ENCODE assay signal across 8 cellular contexts in genomic region chr22:49917997-49918910, GRCh38. TPM values are rescaled to one million over a fixed set of nuclear protein-coding genes. Genes with fewer than 3 reads are reported as not detected.
DNase-seq lines count a peak whose midpoint lies in the region; ATAC-seq and TF ChIP-seq lines count a peak whose summit lies in the region.

Gene ALG12, minus strand, starts transcription at chr22:49918438. Its CDS starts 4,673 bp downstream, at chr22:49913765.
Gene CRELD2, plus strand, starts transcription at chr22:49918634. Its CDS starts 136 bp downstream, at chr22:49918770.

- H3K27me3 Mint-ChIP-seq in natural killer cell treated with Interleukin-12 subunit alpha and Interleukin-12 subunit beta and Interleukin-15 and Interleukin-18, amount 100 ng/mL, for 72 hours = no peaks in the 10 kb centered on the region

- ATAC-seq in natural killer cell treated with Interleukin-12 subunit alpha and Interleukin-12 subunit beta and Interleukin-15 and Interleukin-18, amount 100 ng/mL, for 72 hours = peak; percentile 98

- peak; percentile 75 for TF ChIP-seq POLR2A in Raji (IDR thresholded peaks at IDR 0.05; ENCODE audit: insufficient read depth, low read depth, low read length)

- no peaks in the 10 kb centered on the region for H3K9me3 Mint-ChIP-seq in natural killer cell treated with Interleukin-12 subunit alpha and Interleukin-12 subunit beta and Interleukin-15 and Interleukin-18, amount 100 ng/mL, for 72 hours

- H3K36me3 Mint-ChIP-seq in natural killer cell treated with Interleukin-12 subunit alpha and Interleukin-12 subunit beta and Interleukin-15 and Interleukin-18, amount 100 ng/mL, for 72 hours = no peaks in the 10 kb centered on the region

- H3K4me3 Mint-ChIP-seq in natural killer cell treated with Interleukin-12 subunit alpha and Interleukin-12 subunit beta and Interleukin-15 and Interleukin-18, amount 100 ng/mL, for 72 hours = peak within 1 kb of the TSS; percentile 79

- H3K4me1 Mint-ChIP-seq in natural killer cell treated with Interleukin-12 subunit alpha and Interleukin-12 subunit beta and Interleukin-15 and Interleukin-18, amount 100 ng/mL, for 72 hours (ENCODE audit: low read depth in 2 of 2) = peaks cover 10 to 11% of the 10 kb centered on the region in 2 donors

- H3K27ac Mint-ChIP-seq in natural killer cell treated with Interleukin-12 subunit alpha and Interleukin-12 subunit beta and Interleukin-15 and Interleukin-18, amount 100 ng/mL, for 72 hours = peak within 1 kb of the TSS; percentile 47 to 66

- DNase-seq in ELF-1 (ENCODE audit: low read depth, low spot score) (peak; percentile 99), H4 (ENCODE audit: low spot score) (peak; percentile 91), LoVo (ENCODE audit: low spot score) (peak; percentile 98), fibroblast of peridontal ligament (ENCODE audit: extremely low read depth) (peak; percentile 92)
- peak; percentile 98 for DNase-seq in activated T-helper 9 cell treated with anti-CD3 and anti-CD28 coated beads, Interleukin-2, amount 50 U/mL, for 16 hours (ENCODE audit: low read depth)
- peak; percentile 98 for DNase-seq in natural killer cell treated with Interleukin-12 subunit alpha and Interleukin-12 subunit beta and Interleukin-15 and Interleukin-18, amount 100 ng/mL, for 72 hours (ENCODE audit: low spot score)
- DNase-seq in stimulated activated naive CD4-positive, alpha-beta T cell treated with Interleukin-2 at 50 U/mL for 16 hours (lab: John Stamatoyannopoulos, UW) = peak; percentile 96

RNA-seq across cellular contexts. Expression of gene ALG12, which starts in this region (rescaled TPM):
- 13.9 and 22.3 TPM in 2 replicates for total RNA-seq in H4 (2014; rRNA removed; shearing (Covaris generic))
- 10 to 100 TPM; 19.3 to 22.9 TPM for total RNA-seq in natural killer cell treated with Interleukin-12 subunit alpha and Interleukin-12 subunit beta and Interleukin-15 and Interleukin-18, amount 100 ng/mL, for 72 hours

RNA-seq across cellular contexts. Expression of gene CRELD2, which starts in this region (rescaled TPM):
- total RNA-seq in H4 (2014; rRNA removed; shearing (Covaris generic)) = 95.9 and 113 TPM in 2 replicates
- 10 to 100 TPM; 59.5 to 75.7 TPM for total RNA-seq in natural killer cell treated with Interleukin-12 subunit alpha and Interleukin-12 subunit beta and Interleukin-15 and Interleukin-18, amount 100 ng/mL, for 72 hours

Comparison
In these comparisons a context has a peak if more than half of its experiments do, and no peak if none do; other contexts are left out.
1. Peak in every context shown above with its lines: DNase-seq and ATAC-seq.